28 cellular contexts compared by ENCODE assay signal in genomic region chr20:1304711-1305515, GRCh38. TPM values are rescaled to one million over a fixed set of nuclear protein-coding genes. Genes with fewer than 3 reads are reported as not detected.
DNase-seq lines count a peak whose midpoint lies in the region; ATAC-seq lines count a peak whose summit lies in the region.
"Had no signal": no experiment of that assay in that cellular context is flagged by ENCODE, and none has a peak within 500 bp of the region (broad histone marks: within the 10 kb centered on the region; RNA-seq: fewer than 3 reads in every experiment).

No MANE protein-coding gene starts in this region.

- no peaks in the 10 kb centered on the region for H3K36me3 ChIP-seq in mesendoderm (ENCODE audit: control insufficient read depth, insufficient read depth, low read length)
- H3K36me3 ChIP-seq: MG63, right lobe of liver had no signal

- no peaks in the 10 kb centered on the region for H3K9me3 Mint-ChIP-seq in activated CD4-positive, alpha-beta T cell treated with anti-CD3 and anti-CD28 coated beads, Interleukin-2, amount 10 ng/mL, durations not matched to agents 7 days and 5 days
- H3K9me3 Mint-ChIP-seq in activated CD4-positive, alpha-beta T cell treated with anti-CD3 and anti-CD28 coated beads for 36 hours (ENCODE audit: low read depth), result no peaks in the 10 kb centered on the region
- H3K9me3 Mint-ChIP-seq in stimulated activated effector memory CD8-positive, alpha-beta T cell treated with anti-CD3 and anti-CD28 coated beads, Interleukin-12 subunit alpha, Interleukin-12 subunit beta, amount 100 ng/mL, for 72 hours, result no peaks in the 10 kb centered on the region
- H3K9me3 Mint-ChIP-seq: activated CD4-positive, alpha-beta memory T cell treated with anti-CD3 and anti-CD28 coated beads, Interleukin-2, amount 10 ng/mL, durations not matched to agents 7 days and 5 days; activated naive CD8-positive, alpha-beta T cell treated with anti-CD3 and anti-CD28 coated beads, Interleukin-2, amount 50 U/mL, for 24 hours; naive thymus-derived CD4-positive, alpha-beta T cell; type B pancreatic cell had no signal

- no peaks in the 10 kb centered on the region for H3K79me1 ChIP-seq in mesendoderm (ENCODE audit: low read length)

- DNase-seq in activated CD4-positive, alpha-beta T cell treated with anti-CD3 and anti-CD28 coated beads, Interleukin-2, amount 10 ng/mL, durations not matched to agents 7 days and 5 days, result no peak
- no peak for DNase-seq in activated CD4-positive, alpha-beta T cell treated with anti-CD3 and anti-CD28 coated beads for 36 hours
- DNase-seq in mesendoderm (no peak), A172 (ENCODE audit: low spot score) (no peak), COLO829 (ENCODE audit: low spot score) (no peak)
- no peak for DNase-seq in stimulated activated effector memory CD8-positive, alpha-beta T cell treated with anti-CD3 and anti-CD28 coated beads, Interleukin-12 subunit alpha, Interleukin-12 subunit beta, amount 100 ng/mL, for 72 hours (ENCODE audit: low spot score in 2 of 2)
- DNase-seq: activated CD4-positive, alpha-beta memory T cell treated with anti-CD3 and anti-CD28 coated beads, Interleukin-2, amount 10 ng/mL, durations not matched to agents 7 days and 5 days; activated CD4-positive, CD25-positive, alpha-beta regulatory T cell; activated naive CD8-positive, alpha-beta T cell treated with anti-CD3 and anti-CD28 coated beads, Interleukin-2, amount 50 U/mL, for 24 hours; activated T-cell treated with anti-CD3 and anti-CD28 coated beads, Interleukin-2, amount 50 U/mL, for 1 hour; body of pancreas; foreskin keratinocyte; GM23248; KBM-7; left cardiac atrium; MG63; naive thymus-derived CD4-positive, alpha-beta T cell; NCI-H446 treated with DMSO at 0.1 percent for 48 hours; PC-9; right lobe of liver; SW 1271; T1000 had no signal

- no peak overlapping the region for H3K56ac ChIP-seq in mesendoderm (ENCODE audit: low read length)

- H3K4me3 Mint-ChIP-seq in activated CD4-positive, alpha-beta T cell treated with anti-CD3 and anti-CD28 coated beads, Interleukin-2, amount 10 ng/mL, durations not matched to agents 7 days and 5 days, result no peak overlapping the region
- H3K4me3 Mint-ChIP-seq in activated CD4-positive, alpha-beta T cell treated with anti-CD3 and anti-CD28 coated beads for 36 hours, result no peak overlapping the region
- H3K4me3 Mint-ChIP-seq in stimulated activated effector memory CD8-positive, alpha-beta T cell treated with anti-CD3 and anti-CD28 coated beads, Interleukin-12 subunit alpha, Interleukin-12 subunit beta, amount 100 ng/mL, for 72 hours, result no peak overlapping the region
- H3K4me3 Mint-ChIP-seq: activated CD4-positive, alpha-beta memory T cell treated with anti-CD3 and anti-CD28 coated beads, Interleukin-2, amount 10 ng/mL, durations not matched to agents 7 days and 5 days; activated naive CD8-positive, alpha-beta T cell treated with anti-CD3 and anti-CD28 coated beads, Interleukin-2, amount 50 U/mL, for 24 hours; B cell; naive thymus-derived CD4-positive, alpha-beta T cell; type B pancreatic cell had no signal

- POLR2A ChIA-PET in activated CD4-positive, alpha-beta T cell treated with anti-CD3 and anti-CD28 coated beads, Interleukin-2, amount 10 ng/mL, durations not matched to agents 7 days and 5 days (lab: Charles Lee), result no interaction called here
- POLR2A ChIA-PET in activated CD4-positive, alpha-beta T cell treated with anti-CD3 and anti-CD28 coated beads for 36 hours (lab: Charles Lee), result interaction anchor here (1.3 kb wide), 1 partner anchor 21 kb away, joined by 3 read pairs; no protein-coding TSS in a partner anchor

- no peaks in the 10 kb centered on the region for H3K27me3 Mint-ChIP-seq in activated CD4-positive, alpha-beta T cell treated with anti-CD3 and anti-CD28 coated beads, Interleukin-2, amount 10 ng/mL, durations not matched to agents 7 days and 5 days
- no peaks in the 10 kb centered on the region for H3K27me3 Mint-ChIP-seq in activated CD4-positive, alpha-beta T cell treated with anti-CD3 and anti-CD28 coated beads for 36 hours
- H3K27me3 Mint-ChIP-seq: activated CD4-positive, alpha-beta memory T cell treated with anti-CD3 and anti-CD28 coated beads, Interleukin-2, amount 10 ng/mL, durations not matched to agents 7 days and 5 days; activated naive CD8-positive, alpha-beta T cell treated with anti-CD3 and anti-CD28 coated beads, Interleukin-2, amount 50 U/mL, for 24 hours; B cell; naive thymus-derived CD4-positive, alpha-beta T cell; type B pancreatic cell had no signal

- H2BK15ac ChIP-seq in mesendoderm (replicated peaks; ENCODE audit: low read depth), result no peak overlapping the region

- WGBS in mesendoderm (ENCODE audit: extremely low coverage, insufficient coverage, low lambda C conversion rate), result no CpG with 5 or more reads among the region's 31 CpGs

- no peak overlapping the region for H4K5ac ChIP-seq in mesendoderm (ENCODE audit: low read length)

- H3K4me2 ChIP-seq in mesendoderm (ENCODE audit: low read length), result no peak overlapping the region
- H3K4me2 ChIP-seq: PC-9 had no signal

- ATAC-seq in activated CD4-positive, alpha-beta T cell treated with anti-CD3 and anti-CD28 coated beads for 36 hours, result no peak
- no peak for ATAC-seq in stimulated activated effector memory CD8-positive, alpha-beta T cell treated with anti-CD3 and anti-CD28 coated beads, Interleukin-12 subunit alpha, Interleukin-12 subunit beta, amount 100 ng/mL, for 72 hours
- no peak for ATAC-seq in GM21526 (IDR thresholded peaks at IDR 0.05; ENCODE audit: low FRiP score, unreplicated experiment)
- ATAC-seq: activated naive CD8-positive, alpha-beta T cell treated with anti-CD3 and anti-CD28 coated beads, Interleukin-2, amount 50 U/mL, for 24 hours; body of pancreas; foreskin keratinocyte; left cardiac atrium; naive thymus-derived CD4-positive, alpha-beta T cell had no signal

- no peak overlapping the region for H2BK120ac ChIP-seq in mesendoderm (ENCODE audit: low read depth, low read length)

- H3K27ac ChIP-seq in angular gyrus (ENCODE audit: low read depth, low read length), result peak overlapping the region; percentile 56
- no peak overlapping the region for H3K27ac ChIP-seq in mesendoderm (ENCODE audit: low read depth, low read length)
- H3K27ac ChIP-seq: body of pancreas, coronary artery, foreskin keratinocyte, GM23248, parathyroid adenoma, PC-9, right lobe of liver had no signal

- H3K27ac Mint-ChIP-seq in activated CD4-positive, alpha-beta T cell treated with anti-CD3 and anti-CD28 coated beads, Interleukin-2, amount 10 ng/mL, durations not matched to agents 7 days and 5 days, result peak overlapping the region; percentile 31
- no peak overlapping the region for H3K27ac Mint-ChIP-seq in activated CD4-positive, alpha-beta T cell treated with anti-CD3 and anti-CD28 coated beads for 36 hours
- H3K27ac Mint-ChIP-seq in stimulated activated effector memory CD8-positive, alpha-beta T cell treated with anti-CD3 and anti-CD28 coated beads, Interleukin-12 subunit alpha, Interleukin-12 subunit beta, amount 100 ng/mL, for 72 hours, result peak overlapping the region; percentile 79
- H3K27ac Mint-ChIP-seq: activated CD4-positive, alpha-beta memory T cell treated with anti-CD3 and anti-CD28 coated beads, Interleukin-2, amount 10 ng/mL, durations not matched to agents 7 days and 5 days; activated naive CD8-positive, alpha-beta T cell treated with anti-CD3 and anti-CD28 coated beads, Interleukin-2, amount 50 U/mL, for 24 hours; B cell; type B pancreatic cell had no signal

- H3K27me3 ChIP-seq in mesendoderm (ENCODE audit: insufficient read depth, low read length, poor library complexity), result no peaks in the 10 kb centered on the region
- H3K27me3 ChIP-seq: body of pancreas, foreskin keratinocyte, MG63, right lobe of liver had no signal

- H3K79me2 ChIP-seq in mesendoderm (ENCODE audit: control insufficient read depth, insufficient read depth, low read length), result no peaks in the 10 kb centered on the region
- H3K79me2 ChIP-seq: parathyroid adenoma had no signal

- H2BK5ac ChIP-seq in mesendoderm (ENCODE audit: low read length), result no peak overlapping the region

- no peak overlapping the region for H3K9ac ChIP-seq in mesendoderm (ENCODE audit: low read length)
- H3K9ac ChIP-seq: GM23248, parathyroid adenoma had no signal

- H3K18ac ChIP-seq in mesendoderm (ENCODE audit: low read length), result no peak overlapping the region

- H3K4ac ChIP-seq in mesendoderm (ENCODE audit: low read depth, low read length), result no peak overlapping the region

- no peaks in the 10 kb centered on the region for H3K4me1 ChIP-seq in mesendoderm (ENCODE audit: control insufficient read depth, low read depth, low read length)
- H3K4me1 ChIP-seq: body of pancreas, parathyroid adenoma, right lobe of liver had no signal

- H4K8ac ChIP-seq in mesendoderm (ENCODE audit: low read depth, low read length), result no peak overlapping the region

- H3K23ac ChIP-seq in mesendoderm (ENCODE audit: low read length), result peak overlapping the region; percentile 24

- H2AK5ac ChIP-seq in mesendoderm (ENCODE audit: low read length), result no peak overlapping the region

- CTCF ChIA-PET in activated CD4-positive, alpha-beta T cell treated with anti-CD3 and anti-CD28 coated beads, Interleukin-2, amount 10 ng/mL, durations not matched to agents 7 days and 5 days (lab: Charles Lee), result interaction anchor here (0.6 to 1.1 kb wide), 2 partner anchors 8 to 184 kb away, joined by 5 read pairs; no protein-coding TSS in a partner anchor
- CTCF ChIA-PET in activated CD4-positive, alpha-beta T cell treated with anti-CD3 and anti-CD28 coated beads for 36 hours (lab: Charles Lee), result interaction anchor here (0.7 kb wide), 1 partner anchor 10 kb away, joined by 3 read pairs; no protein-coding TSS in a partner anchor

- H3K36me3 Mint-ChIP-seq in activated CD4-positive, alpha-beta T cell treated with anti-CD3 and anti-CD28 coated beads, Interleukin-2, amount 10 ng/mL, durations not matched to agents 7 days and 5 days (ENCODE audit: low read depth), result peaks cover 6% of the 10 kb centered on the region
- no peaks in the 10 kb centered on the region for H3K36me3 Mint-ChIP-seq in activated CD4-positive, alpha-beta T cell treated with anti-CD3 and anti-CD28 coated beads for 36 hours (ENCODE audit: low read depth)
- peaks cover 14% of the 10 kb centered on the region for H3K36me3 Mint-ChIP-seq in stimulated activated effector memory CD8-positive, alpha-beta T cell treated with anti-CD3 and anti-CD28 coated beads, Interleukin-12 subunit alpha, Interleukin-12 subunit beta, amount 100 ng/mL, for 72 hours
- H3K36me3 Mint-ChIP-seq: type B pancreatic cell had no signal

- intact Hi-C loops in activated CD4-positive, alpha-beta T cell treated with anti-CD3 and anti-CD28 coated beads for 36 hours (cut with DNase I, micrococcal nuclease), result no loop called here

- H3K4me3 ChIP-seq in mesendoderm (ENCODE audit: low read length), result no peak overlapping the region
- H3K4me3 ChIP-seq: body of pancreas, coronary artery, GM23248, MG63, PC-9, right lobe of liver had no signal

- peaks cover 19% of the 10 kb centered on the region for H3K4me1 Mint-ChIP-seq in activated CD4-positive, alpha-beta T cell treated with anti-CD3 and anti-CD28 coated beads, Interleukin-2, amount 10 ng/mL, durations not matched to agents 7 days and 5 days
- peaks cover 14% of the 10 kb centered on the region for H3K4me1 Mint-ChIP-seq in activated CD4-positive, alpha-beta T cell treated with anti-CD3 and anti-CD28 coated beads for 36 hours
- H3K4me1 Mint-ChIP-seq in stimulated activated effector memory CD8-positive, alpha-beta T cell treated with anti-CD3 and anti-CD28 coated beads, Interleukin-12 subunit alpha, Interleukin-12 subunit beta, amount 100 ng/mL, for 72 hours, result peaks cover 11% of the 10 kb centered on the region
- H3K4me1 Mint-ChIP-seq: B cell had no signal

RNA-seq across cellular contexts. Expression of gene SDCBP2, which starts 24.0 kb away (rescaled TPM):
- 1 to 10 TPM; 1.4 to 2.2 TPM for total RNA-seq in activated CD4-positive, alpha-beta T cell treated with anti-CD3 and anti-CD28 coated beads, Interleukin-2, amount 10 ng/mL, durations not matched to agents 7 days and 5 days
- 1 to 10 TPM; 2.8 to 3.2 TPM for total RNA-seq in activated CD4-positive, alpha-beta T cell treated with anti-CD3 and anti-CD28 coated beads for 36 hours
- 1.2 TPM for polyA plus RNA-seq in mesendoderm (2013, experiment 1 of 2)
- 1.1 TPM for polyA plus RNA-seq in mesendoderm (2013, experiment 2 of 2)
- 1.8 and 2.6 TPM in 2 replicates for total RNA-seq in A172 (2014; rRNA removed; shearing (Covaris generic))

RNA-seq across cellular contexts. Expression of gene SNPH, which starts 38.8 kb away (rescaled TPM):
- total RNA-seq in activated CD4-positive, alpha-beta T cell treated with anti-CD3 and anti-CD28 coated beads, Interleukin-2, amount 10 ng/mL, durations not matched to agents 7 days and 5 days, result 1 to 10 TPM; 7.3 to 8.4 TPM
- 1 to 10 TPM; 2.5 to 2.9 TPM for total RNA-seq in activated CD4-positive, alpha-beta T cell treated with anti-CD3 and anti-CD28 coated beads for 36 hours
- 0.51 TPM for polyA plus RNA-seq in mesendoderm (2013, experiment 1 of 2)
- polyA plus RNA-seq in mesendoderm (2013, experiment 2 of 2), result 0.60 TPM
- total RNA-seq in A172 (2014; rRNA removed; shearing (Covaris generic)), result 11.6 and 13.9 TPM in 2 replicates
